In the genomic region with DNA sequence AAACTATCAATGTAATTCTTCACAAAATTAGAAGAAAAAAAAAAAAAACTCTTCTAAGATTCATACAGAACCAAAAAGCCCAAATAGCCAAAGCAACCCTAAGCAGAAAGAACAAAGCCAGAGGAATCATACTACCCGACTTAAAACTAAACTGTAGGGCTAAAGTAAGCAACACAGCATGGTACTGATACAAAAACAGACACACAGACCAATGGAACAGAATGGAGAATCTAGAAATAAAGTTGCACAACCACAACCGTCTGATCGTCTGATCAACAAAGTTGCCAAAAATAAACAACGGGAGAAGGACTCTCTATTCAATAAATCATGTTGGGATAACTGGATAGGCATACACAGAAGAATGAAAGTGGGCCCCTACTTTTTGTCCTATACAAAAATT, we compare ENCODE assay signal across 30 cellular contexts. TPM values are rescaled to one million over a fixed set of nuclear protein-coding genes. Genes with fewer than 3 reads are reported as not detected.
A peak's percentile ranks its signal among the peaks of the same experiment; 100 is the strongest.
DNase-seq lines count a peak whose midpoint lies in the region; ATAC-seq and TF ChIP-seq lines count a peak whose summit lies in the region.
"Had no signal": no experiment of that assay in that cellular context is flagged by ENCODE, and none has a peak within 500 bp of the region (broad histone marks: within the 10 kb centered on the region; RNA-seq: fewer than 3 reads in every experiment).

No MANE protein-coding gene starts in this region.

- H3K4me3 Mint-ChIP-seq in MCF 10A (ENCODE audit: unreplicated experiment), result peak overlapping the region; percentile 5
- peak overlapping the region in 6 of 10 donors; percentile 2 to 60 (median 19) for H3K4me3 Mint-ChIP-seq in naive thymus-derived CD4-positive, alpha-beta T cell
- H3K4me3 Mint-ChIP-seq: activated CD4-positive, alpha-beta memory T cell treated with anti-CD3 and anti-CD28 coated beads for 36 hours; activated naive CD8-positive, alpha-beta T cell treated with anti-CD3 and anti-CD28 coated beads, Interleukin-2, amount 10 ng/mL, durations not matched to agents 7 days and 5 days; CD8-positive, alpha-beta T cell; mesothelial cell of epicardium; stimulated activated naive CD8-positive, alpha-beta T cell treated with anti-CD3 and anti-CD28 coated beads, Interleukin-15, Interleukin-2, amounts not matched to agents 100 ng/mL and 50 ng/mL, for 24 hours had no signal

- no peak for ATAC-seq in naive thymus-derived CD4-positive, alpha-beta T cell
- no peak for ATAC-seq in HG03521 (IDR thresholded peaks at IDR 0.05; ENCODE audit: unreplicated experiment)
- ATAC-seq in GM18505 (IDR thresholded peaks at IDR 0.05; ENCODE audit: unreplicated experiment), result no peak
- ATAC-seq: CD8-positive, alpha-beta T cell; heart left ventricle; naive thymus-derived CD8-positive, alpha-beta T cell; Panc1; SK-N-SH treated with all-trans-retinoic acid at 6 μM for 48 hours had no signal

- H3K9ac ChIP-seq in colonic mucosa (ENCODE audit: low read depth in 2 of 2, low read length in 2 of 2), result no peak overlapping the region
- H3K9ac ChIP-seq: KMS-11 had no signal

- H3K4me3 ChIP-seq in breast epithelium (no peak overlapping the region), brain microvascular endothelial cell (ENCODE audit: low read depth, low read length) (no peak overlapping the region), colonic mucosa (no peak overlapping the region)
- no peak overlapping the region for H3K4me3 ChIP-seq in naive thymus-derived CD4-positive, alpha-beta T cell (ENCODE audit: low read length)
- H3K4me3 ChIP-seq: esophagus squamous epithelium, heart left ventricle, skin epidermis, testis had no signal

- H3K9me3 ChIP-seq in breast epithelium (no peaks in the 10 kb centered on the region), colonic mucosa (no peaks in the 10 kb centered on the region)
- no peaks in the 10 kb centered on the region for H3K9me3 ChIP-seq in naive thymus-derived CD4-positive, alpha-beta T cell (ENCODE audit: control insufficient read depth in 2 of 3, low read length in 3 of 3)
- H3K9me3 ChIP-seq: esophagus squamous epithelium, testis had no signal

- POLR2A ChIA-PET in MCF 10A (lab: Yijun Ruan, JAX), result interaction anchor here (1.1 kb wide), 2 partner anchors 15 to 17 kb away, joined by 3 read pairs; no protein-coding TSS in a partner anchor
- POLR2A ChIA-PET in naive thymus-derived CD4-positive, alpha-beta T cell (lab: Charles Lee), result interaction anchor here (0.7 to 7.5 kb wide), 2 partner anchors 16 to 284 kb away, joined by 5 to 89 read pairs; a partner anchor contains a TSS

- TF ChIP-seq CTCF in MCF 10A (IDR thresholded peaks at IDR 0.05; ENCODE audit: unreplicated experiment) (no peak), breast epithelium (IDR thresholded peaks at IDR 0.05) (no peak), brain microvascular endothelial cell (IDR thresholded peaks at IDR 0.05; ENCODE audit: low read depth, low read length, missing control alignments) (no peak), colonic mucosa (IDR thresholded peaks at IDR 0.05) (no peak)

- H3K36me3 Mint-ChIP-seq in MCF 10A (ENCODE audit: insufficient read depth, unreplicated experiment), result no peaks in the 10 kb centered on the region
- H3K36me3 Mint-ChIP-seq in naive thymus-derived CD4-positive, alpha-beta T cell, result peaks cover 6 to 35% (median 26%) of the 10 kb centered on the region in 5 donors

- no peaks in the 10 kb centered on the region for H3K4me1 ChIP-seq in breast epithelium
- peaks cover 39 to 43% of the 10 kb centered on the region in 2 donors for H3K4me1 ChIP-seq in naive thymus-derived CD4-positive, alpha-beta T cell (ENCODE audit: control insufficient read depth in 2 of 2, insufficient read depth in 2 of 2, low read length in 2 of 2)
- H3K4me1 ChIP-seq in colonic mucosa, result no peaks in the 10 kb centered on the region
- H3K4me1 ChIP-seq: testis had no signal

- CTCF ChIA-PET in MCF 10A (lab: Yijun Ruan, JAX), result no interaction called here
- CTCF ChIA-PET in naive thymus-derived CD4-positive, alpha-beta T cell (lab: Charles Lee), result no interaction called here

- in situ Hi-C loops in brain microvascular endothelial cell (cut with HindIII; ENCODE audit: low pct_ligation_motif_present, low sequenced_read_pairs), result no loop called here

- TF ChIP-seq POLR2A in breast epithelium (IDR thresholded peaks at IDR 0.05), result no peak
- TF ChIP-seq POLR2A in GM18505 (IDR thresholded peaks at IDR 0.05; ENCODE audit: borderline replicate concordance, extremely low read depth, insufficient read depth, insufficient read length), result no peak

- no TSS peak for BruUV-seq in MCF 10A (replicated peaks; lab: Mats Ljungman, UMichigan)

- peaks cover 22% of the 10 kb centered on the region for H3K4me1 Mint-ChIP-seq in MCF 10A (ENCODE audit: insufficient read depth, unreplicated experiment)
- H3K4me1 Mint-ChIP-seq in naive thymus-derived CD4-positive, alpha-beta T cell, result peaks cover 54 to 96% (median 79%) of the 10 kb centered on the region in 7 donors

- no peak for DNase-seq in MCF 10A (ENCODE audit: unreplicated experiment)
- DNase-seq in breast epithelium (ENCODE audit: low spot score in 2 of 2), result no peak
- DNase-seq in brain microvascular endothelial cell, result no peak
- no peak for DNase-seq in naive thymus-derived CD4-positive, alpha-beta T cell
- DNase-seq in colonic mucosa, result no peak
- DNase-seq: activated CD4-positive, alpha-beta memory T cell treated with anti-CD3 and anti-CD28 coated beads for 36 hours; activated effector memory CD4-positive, alpha-beta T cell treated with anti-CD3 and anti-CD28 coated beads, Interleukin-2, amount 50 U/mL, for 16 hours; activated naive CD8-positive, alpha-beta T cell treated with anti-CD3 and anti-CD28 coated beads, Interleukin-2, amount 10 ng/mL, durations not matched to agents 7 days and 5 days; aorta; CD8-positive, alpha-beta T cell; DMS 273 treated with DMSO at 0.1 percent for 48 hours; esophagus squamous epithelium; foreskin melanocyte; heart left ventricle; MV-4-11; naive thymus-derived CD8-positive, alpha-beta T cell; NCI-H1436; NCI-H2081 treated with DMSO at 0.1 percent for 48 hours; NCI-H69; Right ventricle myocardium superior; T-helper 2 cell; testis had no signal

- no peaks in the 10 kb centered on the region for H3K27me3 Mint-ChIP-seq in MCF 10A (ENCODE audit: insufficient read depth, unreplicated experiment)
- H3K27me3 Mint-ChIP-seq in naive thymus-derived CD4-positive, alpha-beta T cell, result no peaks in the 10 kb centered on the region
- H3K27me3 Mint-ChIP-seq: activated CD4-positive, alpha-beta memory T cell treated with anti-CD3 and anti-CD28 coated beads for 36 hours; activated naive CD8-positive, alpha-beta T cell treated with anti-CD3 and anti-CD28 coated beads, Interleukin-2, amount 10 ng/mL, durations not matched to agents 7 days and 5 days; naive thymus-derived CD8-positive, alpha-beta T cell; stimulated activated naive CD8-positive, alpha-beta T cell treated with anti-CD3 and anti-CD28 coated beads, Interleukin-15, Interleukin-2, amounts not matched to agents 100 ng/mL and 50 ng/mL, for 24 hours had no signal

- H3K27ac Mint-ChIP-seq in MCF 10A (ENCODE audit: low read depth, unreplicated experiment), result peak overlapping the region; percentile 43
- peak overlapping the region in 5 of 9 donors; percentile 15 to 90 (median 62) for H3K27ac Mint-ChIP-seq in naive thymus-derived CD4-positive, alpha-beta T cell
- H3K27ac Mint-ChIP-seq: activated naive CD8-positive, alpha-beta T cell treated with anti-CD3 and anti-CD28 coated beads, Interleukin-2, amount 10 ng/mL, durations not matched to agents 7 days and 5 days; CD8-positive, alpha-beta T cell; mesothelial cell of epicardium; stimulated activated naive CD8-positive, alpha-beta T cell treated with anti-CD3 and anti-CD28 coated beads, Interleukin-15, Interleukin-2, amounts not matched to agents 100 ng/mL and 50 ng/mL, for 24 hours had no signal

- H3K27me3 ChIP-seq in breast epithelium (no peaks in the 10 kb centered on the region), brain microvascular endothelial cell (replicated peaks) (no peaks in the 10 kb centered on the region), colonic mucosa (no peaks in the 10 kb centered on the region)
- no peaks in the 10 kb centered on the region for H3K27me3 ChIP-seq in naive thymus-derived CD4-positive, alpha-beta T cell (ENCODE audit: control insufficient read depth in 2 of 2, insufficient read depth in 2 of 2, low read length in 2 of 2)
- H3K27me3 ChIP-seq: esophagus squamous epithelium, heart left ventricle, testis had no signal

- intact Hi-C loops in MCF 10A (cut with micrococcal nuclease), result no loop called here
- intact Hi-C loops in breast epithelium (cut with DNase I; ENCODE audit: low total_unique reads), result no loop called here
- intact Hi-C loops in naive thymus-derived CD4-positive, alpha-beta T cell (cut with micrococcal nuclease), result no loop called here
- intact Hi-C loops in colonic mucosa (cut with DNase I), result no loop called here

- no peak overlapping the region for H3K27ac ChIP-seq in breast epithelium
- H3K27ac ChIP-seq in brain microvascular endothelial cell, result peak overlapping the region; percentile 32
- no peak overlapping the region for H3K27ac ChIP-seq in naive thymus-derived CD4-positive, alpha-beta T cell (ENCODE audit: low read depth, low read length)
- no peak overlapping the region for H3K27ac ChIP-seq in colonic mucosa
- H3K27ac ChIP-seq: esophagus squamous epithelium, KMS-11, testis had no signal

- peaks cover 10% of the 10 kb centered on the region for H3K9me3 Mint-ChIP-seq in MCF 10A (ENCODE audit: unreplicated experiment)
- peaks cover 0 to 32% (median 8%) of the 10 kb centered on the region in 11 donors for H3K9me3 Mint-ChIP-seq in naive thymus-derived CD4-positive, alpha-beta T cell
- H3K9me3 Mint-ChIP-seq: stimulated activated naive CD8-positive, alpha-beta T cell treated with anti-CD3 and anti-CD28 coated beads, Interleukin-15, Interleukin-2, amounts not matched to agents 100 ng/mL and 50 ng/mL, for 24 hours had no signal

- no peaks in the 10 kb centered on the region for H3K36me3 ChIP-seq in breast epithelium
- no peaks in the 10 kb centered on the region for H3K36me3 ChIP-seq in brain microvascular endothelial cell (replicated peaks)
- H3K36me3 ChIP-seq in naive thymus-derived CD4-positive, alpha-beta T cell (ENCODE audit: control insufficient read depth in 2 of 3, insufficient read depth in 3 of 3, low read length in 3 of 3), result no peaks in the 10 kb centered on the region
- no peaks in the 10 kb centered on the region for H3K36me3 ChIP-seq in colonic mucosa
- H3K36me3 ChIP-seq: esophagus squamous epithelium, heart left ventricle had no signal

RNA-seq across cellular contexts. Expression of a gene that starts 16.9 kb away (rescaled TPM):
- total RNA-seq in MCF 10A (2022) (49.8 and 50.9 TPM in 2 replicates), breast epithelium (100 to 1,000 TPM in 1 of 3 donors, 10 to 100 TPM in 2; 47.7 to 113 (median 81.0) TPM), colonic mucosa (10 to 100 TPM; 13.2 to 23.4 TPM)
- total RNA-seq in naive thymus-derived CD4-positive, alpha-beta T cell, result 100 to 1,000 TPM in 2 of 5 experiments, 10 to 100 TPM in 3; 39.7 to 112 (median 67.9) TPM
- 10 to 100 TPM; 30.0 to 50.8 TPM for polyA plus RNA-seq in naive thymus-derived CD4-positive, alpha-beta T cell
